Comparison of ENCODE assay signal across 14 cellular contexts in the genomic region with DNA sequence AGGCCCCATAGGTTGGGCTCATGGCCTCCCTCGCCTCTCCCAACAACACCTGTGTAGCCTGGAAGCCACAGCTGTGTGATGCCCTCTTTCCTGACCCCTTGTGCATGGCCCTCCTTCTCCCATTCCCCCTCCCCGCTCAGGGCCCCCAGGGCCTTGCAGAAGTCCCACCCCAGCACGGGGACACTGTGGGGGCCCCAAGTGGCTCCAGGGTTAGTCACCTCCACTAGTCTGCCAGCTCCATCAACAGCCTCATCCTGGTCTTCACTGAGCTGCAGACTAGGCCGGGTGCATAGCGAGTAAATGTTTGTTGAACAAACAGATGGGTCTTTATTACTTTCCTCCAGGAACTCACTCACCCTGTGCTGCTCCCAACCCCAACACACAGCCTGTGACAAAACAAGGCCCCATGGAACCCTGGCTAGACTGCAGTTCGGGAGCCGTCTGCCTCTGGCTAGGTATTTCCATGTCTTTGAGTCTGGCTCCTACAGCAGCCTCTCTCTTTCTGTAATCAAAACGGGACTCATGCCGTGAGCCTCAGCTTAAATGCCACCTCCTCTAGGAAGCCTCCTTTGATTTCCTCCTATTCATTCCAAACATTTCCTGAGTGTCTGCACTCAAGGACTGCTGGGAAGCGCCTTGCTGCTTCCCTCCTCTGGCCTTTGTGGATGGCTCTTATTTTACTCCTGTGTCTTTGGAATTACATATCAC.
DNase-seq lines count a peak whose midpoint lies in the region; FAIRE-seq and TF ChIP-seq lines count a peak whose summit lies in the region.
"Had no signal": no experiment of that assay in that cellular context is flagged by ENCODE, and none has a peak within 500 bp of the region (broad histone marks: within the 10 kb centered on the region; RNA-seq: fewer than 3 reads in every experiment).

No MANE protein-coding gene starts in this region.

- H3K9me3 ChIP-seq in H1 (ENCODE audit: insufficient read depth in 2 of 2, low read depth in 1 of 2, low read length in 1 of 2), result no peaks in the 10 kb centered on the region

- H2BK20ac ChIP-seq in H1 (ENCODE audit: low read length), result no peak overlapping the region

- H4K20me1 ChIP-seq in H1 (replicated peaks in 1 of 2; ENCODE audit: control insufficient read depth in 1 of 2, insufficient read depth in 2 of 2, low read length in 2 of 2), result peaks cover 0 to 2% of the 10 kb centered on the region in 2 experiments

- 0 out of 2 replicates have a peak overlapping the region, but pooled peaks have one; percentile 15 for H3K18ac ChIP-seq in H1 (ENCODE audit: extremely low read depth, low read length)

- H3K4me2 ChIP-seq in H1 (ENCODE audit: insufficient read depth in 1 of 2, low read depth in 2 of 2, low read length in 2 of 2), result no peak overlapping the region
- H3K4me2 ChIP-seq: smooth muscle cell had no signal

- no peaks in the 10 kb centered on the region for H3K79me1 ChIP-seq in H1 (ENCODE audit: low read depth, low read length)

- H3K27me3 ChIP-seq in H1 (replicated peaks in 1 of 4; ENCODE audit: control insufficient read depth in 3 of 4, extremely low read depth in 1 of 4, insufficient read depth in 3 of 4, low read length in 3 of 4), result peaks cover 0 to 1% (median 0%) of the 10 kb centered on the region in 4 experiments; a peak in 1 of 7 replicates

- no peak for TF ChIP-seq RAD21 in H1 (IDR thresholded peaks at IDR 0.05 in 1 of 2, conservative IDR thresholded peaks at IDR 0.05 in 1 of 2; ENCODE audit: low read depth in 2 of 2, low read length in 2 of 2)

- 67% methylated on average over 9 of the region's 10 CpGs; no CpG with 5 or more reads in 1 of the 2 experiments for WGBS in H1 (ENCODE audit: extremely low coverage in 1 of 2, insufficient coverage in 1 of 2, insufficient read length in 1 of 2, insufficient replicate concordance in 2 of 2, low coverage in 1 of 2, low lambda C conversion rate in 2 of 2, missing lambda C conversion rate in 1 of 2), 2 experiments

- no peak overlapping the region for H3K9ac ChIP-seq in H1 (replicated peaks in 1 of 4; ENCODE audit: extremely low read depth in 1 of 4, low read depth in 3 of 4, low read length in 3 of 4)

- TF ChIP-seq CTCF in H1 (IDR thresholded peaks at IDR 0.05; ENCODE audit: control extremely low read depth in 1 of 3, insufficient read depth in 1 of 3, low read depth in 1 of 3, low read length in 3 of 3), result no peak

- H2BK15ac ChIP-seq in H1 (ENCODE audit: low read length), result no peak overlapping the region

- H3K14ac ChIP-seq in H1 (ENCODE audit: insufficient read length), result no peak overlapping the region

- no peak overlapping the region for H4K91ac ChIP-seq in H1 (replicated peaks; ENCODE audit: insufficient read length, low read length)

- peaks cover 2% of the 10 kb centered on the region; the same call in 1 of the 2 replicates for H3K23me2 ChIP-seq in H1 (ENCODE audit: low read depth, low read length)

- H4K5ac ChIP-seq in H1 (ENCODE audit: insufficient read length, low read depth, low read length), result no peak overlapping the region

- H3K79me2 ChIP-seq in H1 (ENCODE audit: control insufficient read depth in 1 of 2, insufficient read depth in 2 of 2, low read length in 2 of 2), result no peaks in the 10 kb centered on the region

- H3K4me3 ChIP-seq in H1 (ENCODE audit: extremely low read depth in 1 of 4, insufficient read depth in 2 of 4, low read depth in 3 of 4, low read length in 4 of 4), result no peak overlapping the region
- H3K4me3 ChIP-seq: smooth muscle cell had no signal

- TF ChIP-seq POLR2A in H1 (IDR thresholded peaks at IDR 0.05; ENCODE audit: control extremely low read depth in 1 of 2, low read depth in 2 of 2, low read length in 2 of 2), result no peak

- H3K23ac ChIP-seq in H1 (ENCODE audit: insufficient read length), result no peak overlapping the region

- H2AFZ ChIP-seq in H1 (ENCODE audit: low read length), result no peak overlapping the region

- H2BK120ac ChIP-seq in H1 (replicated peaks; ENCODE audit: low read depth, low read length), result no peak overlapping the region

- H3K56ac ChIP-seq in H1 (replicated peaks; ENCODE audit: insufficient read length, low read depth, low read length), result no peak overlapping the region

- no peaks in the 10 kb centered on the region for H3K36me3 ChIP-seq in H1 (ENCODE audit: control insufficient read depth in 2 of 4, insufficient read depth in 4 of 4, low read length in 3 of 4)

- no peak overlapping the region for H2AK5ac ChIP-seq in H1 (ENCODE audit: low read depth, low read length)

- POLR2A ChIA-PET in H1 (lab: Charles Lee; ENCODE audit: partially characterized antibody), result interaction anchor here (0.9 to 3.2 kb wide), 2 partner anchors 8 to 109 kb away, joined by 3 to 13 read pairs; a partner anchor contains a TSS

- H3K4me1 ChIP-seq in H1 (replicated peaks in 1 of 4; ENCODE audit: control insufficient read depth in 3 of 4, insufficient read depth in 4 of 4, low read length in 3 of 4), result peaks cover 0 to 19% (median 8%) of the 10 kb centered on the region in 4 experiments; a peak in 6 of 7 replicates

- H4K8ac ChIP-seq in H1 (ENCODE audit: extremely low read depth, insufficient read depth, low read length), result no peak overlapping the region

- TF ChIP-seq EP300 in H1 (IDR thresholded peaks at IDR 0.05; ENCODE audit: borderline replicate concordance in 1 of 2, low read depth in 2 of 2, low read length in 2 of 2), result no peak

- DNase-seq in NCI-H1417 (lab: John Stamatoyannopoulos, UW), result peak in 2 of 3 experiments; percentile 37 to 64
- no peak for DNase-seq in NCI-H1417 treated with DMSO at 0.1 percent for 48 hours (lab: John Stamatoyannopoulos, UW)
- peak; percentile 71 for DNase-seq in NCI-H510A treated with DMSO at 0.1 percent for 48 hours (lab: John Stamatoyannopoulos, UW)
- no peak for DNase-seq in H1 (ENCODE audit: low read depth in 1 of 2, low spot score in 2 of 2)
- peak; percentile 19 for DNase-seq in stimulated activated CD8-positive, alpha-beta memory T cell treated with anti-CD3 and anti-CD28 coated beads, Interleukin-4, amount 100 ng/mL, for 48 hours
- no peak for DNase-seq in stimulated activated CD4-positive, alpha-beta T cell treated with anti-CD3 and anti-CD28 coated beads, Interleukin-4, amount 100 ng/mL, for 1 hour
- DNase-seq in NCI-H1436 treated with DMSO at 0.1 percent for 48 hours (lab: John Stamatoyannopoulos, UW), result no peak
- no peak for DNase-seq in GM19239 (ENCODE audit: insufficient read length, low spot score)
- DNase-seq: activated CD4-positive, alpha-beta T cell treated with anti-CD3 and anti-CD28 coated beads for 48 hours; activated T-cell treated with anti-CD3 and anti-CD28 coated beads, Interleukin-2, amount 50 U/mL, for 4 hours; COR-L47; IMR-90; NCI-H1930 had no signal

- no peak for FAIRE-seq in H1 (lab: Jason Lieb, UNC)
- FAIRE-seq in GM19239 (lab: Jason Lieb, UNC), result no peak

- H2BK5ac ChIP-seq in H1 (ENCODE audit: low read depth, low read length), result 0 out of 2 replicates have a peak overlapping the region, but pooled peaks have one; percentile 8

- H3K27ac ChIP-seq in H1 (ENCODE audit: low read depth, low read length), result no peak overlapping the region

- CTCF ChIA-PET in H1 (lab: Charles Lee; ENCODE audit: partially characterized antibody), result interaction anchor here (1.0 to 1.9 kb wide), 3 partner anchors 9 to 121 kb away, joined by 3 to 7 read pairs (median 3); no protein-coding TSS in a partner anchor

- H3K4ac ChIP-seq in H1 (replicated peaks; ENCODE audit: insufficient read length, low read depth, low read length), result no peak overlapping the region

- no peak overlapping the region; the same call in 1 of the 2 replicates for H2BK12ac ChIP-seq in H1 (ENCODE audit: low read depth, low read length)

TF ChIP-seq in H1, 55 proteins besides CTCF, POLR2A, EP300 and RAD21 (continues in another document):
- TF ChIP-seq, protein P1, sequence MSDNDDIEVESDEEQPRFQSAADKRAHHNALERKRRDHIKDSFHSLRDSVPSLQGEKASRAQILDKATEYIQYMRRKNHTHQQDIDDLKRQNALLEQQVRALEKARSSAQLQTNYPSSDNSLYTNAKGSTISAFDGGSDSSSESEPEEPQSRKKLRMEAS (IDR thresholded peaks at IDR 0.05), result no peak

Comparison
In these comparisons a context has a peak if more than half of its experiments do, and no peak if none do; other contexts are left out.
1. DNase-seq: peak in NCI-H1417 (2 of 3), NCI-H510A treated with DMSO at 0.1 percent for 48 hours (single experiment) and stimulated activated CD8-positive, alpha-beta memory T cell treated with anti-CD3 and anti-CD28 coated beads, Interleukin-4, amount 100 ng/mL, for 48 hours (single experiment); none in NCI-H1417 treated with DMSO at 0.1 percent for 48 hours (single experiment), H1 (0 of 2), stimulated activated CD4-positive, alpha-beta T cell treated with anti-CD3 and anti-CD28 coated beads, Interleukin-4, amount 100 ng/mL, for 1 hour (single experiment), NCI-H1436 treated with DMSO at 0.1 percent for 48 hours (single experiment) and GM19239 (single experiment).